19 cellular contexts compared by ENCODE assay signal in genomic region chr12:122516544-122517361, GRCh38. TPM values are rescaled to one million over a fixed set of nuclear protein-coding genes. Genes with fewer than 3 reads are reported as not detected.
DNase-seq lines count a peak whose midpoint lies in the region; ATAC-seq and TF ChIP-seq lines count a peak whose summit lies in the region.
"Had no signal": no experiment of that assay in that cellular context is flagged by ENCODE, and none has a peak within 500 bp of the region (broad histone marks: within the 10 kb centered on the region; RNA-seq: fewer than 3 reads in every experiment).

No MANE protein-coding gene starts in this region.

- H3K27ac ChIP-seq in SK-N-MC (0 out of 2 replicates have a peak overlapping the region, but pooled peaks have one; percentile 1), endodermal cell (ENCODE audit: low read depth, low read length) (no peak overlapping the region)
- H3K27ac ChIP-seq: body of pancreas, colonic mucosa, heart left ventricle, left ventricle myocardium inferior, RWPE1 had no signal

- peaks cover 98% of the 10 kb centered on the region for H3K36me3 ChIP-seq in SK-N-MC (ENCODE audit: insufficient read depth, low read length)
- H3K36me3 ChIP-seq in endodermal cell (ENCODE audit: control insufficient read depth, insufficient read depth, low read length), result peaks cover 98% of the 10 kb centered on the region
- H3K36me3 ChIP-seq in BE2C, result peaks cover 98% of the 10 kb centered on the region

- H3K36me3 Mint-ChIP-seq in natural killer cell treated with Interleukin-12 subunit alpha and Interleukin-12 subunit beta and Interleukin-15 and Interleukin-18, amount 100 ng/mL, for 72 hours, result peaks cover 59% of the 10 kb centered on the region
- H3K36me3 Mint-ChIP-seq in natural killer cell (peaks cover 42% of the 10 kb centered on the region), endodermal cell (ENCODE audit: low read depth) (peaks cover 92% of the 10 kb centered on the region)
- H3K36me3 Mint-ChIP-seq in stimulated activated memory B cell treated with anti-CD40 and anti-IgM and Interleukin-4, amounts not matched to agents 10 μg/mL and 1 μg/mL and 100 μg/mL, for 72 hours, result peaks cover 80% of the 10 kb centered on the region

- H3K27ac Mint-ChIP-seq in natural killer cell treated with Interleukin-12 subunit alpha and Interleukin-12 subunit beta and Interleukin-15 and Interleukin-18, amount 100 ng/mL, for 72 hours, result peak overlapping the region; percentile 45 to 61
- peak overlapping the region in 1 of 2 donors; percentile 62 for H3K27ac Mint-ChIP-seq in natural killer cell
- peak overlapping the region; percentile 62 for H3K27ac Mint-ChIP-seq in endodermal cell
- H3K27ac Mint-ChIP-seq in stimulated activated memory B cell treated with anti-CD40 and anti-IgM and Interleukin-4, amounts not matched to agents 10 μg/mL and 1 μg/mL and 100 μg/mL, for 72 hours, result peak overlapping the region; percentile 36

- TF ChIP-seq CTCF in natural killer cell (IDR thresholded peaks at IDR 0.05) (no peak), endodermal cell (conservative IDR thresholded peaks at IDR 0.05) (no peak), BE2C (IDR thresholded peaks at IDR 0.05; ENCODE audit: low read depth, low read length) (no peak)

- ATAC-seq in natural killer cell treated with Interleukin-12 subunit alpha and Interleukin-12 subunit beta and Interleukin-15 and Interleukin-18, amount 100 ng/mL, for 72 hours, result no peak
- no peak for ATAC-seq in natural killer cell
- no peak for ATAC-seq in stimulated activated memory B cell treated with anti-CD40 and anti-IgM and Interleukin-4, amounts not matched to agents 10 μg/mL and 1 μg/mL and 100 μg/mL, for 72 hours
- no peak for ATAC-seq in HG03520 (IDR thresholded peaks at IDR 0.05; ENCODE audit: unreplicated experiment)
- ATAC-seq: activated naive CD4-positive, alpha-beta T cell treated with anti-CD3 and anti-CD28 coated beads, Interleukin-2, amount 50 U/mL, for 72 hours; body of pancreas; heart left ventricle; mucosa of descending colon; SK-N-SH treated with all-trans-retinoic acid at 6 μM for 48 hours had no signal

- H3K4me3 ChIP-seq in SK-N-MC, result no peak overlapping the region
- no peak overlapping the region for H3K4me3 ChIP-seq in endodermal cell (ENCODE audit: low read length)
- no peak overlapping the region for H3K4me3 ChIP-seq in BE2C (ENCODE audit: low read depth, low read length)
- H3K4me3 ChIP-seq: body of pancreas, colonic mucosa, heart left ventricle, left ventricle myocardium inferior, mucosa of descending colon had no signal

- H3K27me3 ChIP-seq in endodermal cell (ENCODE audit: control insufficient read depth, insufficient read depth, low read length, poor library complexity, severe bottlenecking), result no peaks in the 10 kb centered on the region
- no peaks in the 10 kb centered on the region for H3K27me3 ChIP-seq in BE2C
- H3K27me3 ChIP-seq: body of pancreas, colonic mucosa, heart left ventricle had no signal

- 92 to 98% methylated on average over 9 to 13 of the region's 13 CpGs for WGBS in endodermal cell (ENCODE audit: insufficient coverage in 1 of 2, insufficient read length in 1 of 2), 2 experiments

- no peak for DNase-seq in natural killer cell treated with Interleukin-12 subunit alpha and Interleukin-12 subunit beta and Interleukin-15 and Interleukin-18, amount 100 ng/mL, for 72 hours (ENCODE audit: low spot score)
- DNase-seq in natural killer cell (no peak), SK-N-MC (ENCODE audit: low read depth, low spot score) (no peak), endodermal cell (no peak), BE2C (no peak)
- DNase-seq: activated CD4-positive, CD25-positive, alpha-beta regulatory T cell; body of pancreas; colonic mucosa; heart left ventricle; left ventricle myocardium inferior; mucosa of descending colon; NCI-H510A treated with DMSO at 0.1 percent for 48 hours; stimulated activated CD4-positive, alpha-beta T cell treated with anti-CD3 and anti-CD28 coated beads, Interleukin-4, amount 100 ng/mL, for 1 hour; T1000 had no signal

- no peaks in the 10 kb centered on the region for H3K27me3 Mint-ChIP-seq in natural killer cell treated with Interleukin-12 subunit alpha and Interleukin-12 subunit beta and Interleukin-15 and Interleukin-18, amount 100 ng/mL, for 72 hours
- H3K27me3 Mint-ChIP-seq in natural killer cell (ENCODE audit: low read depth in 2 of 2), result no peaks in the 10 kb centered on the region
- no peaks in the 10 kb centered on the region for H3K27me3 Mint-ChIP-seq in endodermal cell (ENCODE audit: insufficient read depth)
- H3K27me3 Mint-ChIP-seq in stimulated activated memory B cell treated with anti-CD40 and anti-IgM and Interleukin-4, amounts not matched to agents 10 μg/mL and 1 μg/mL and 100 μg/mL, for 72 hours, result no peaks in the 10 kb centered on the region

- intact Hi-C loops in natural killer cell (cut with micrococcal nuclease), result no loop called here

- no peak overlapping the region for H3K9ac ChIP-seq in SK-N-MC (ENCODE audit: insufficient read length)
- no peak overlapping the region for H3K9ac ChIP-seq in endodermal cell (ENCODE audit: extremely low read depth, low read length, poor library complexity, severe bottlenecking)

- H3K4me1 Mint-ChIP-seq in natural killer cell treated with Interleukin-12 subunit alpha and Interleukin-12 subunit beta and Interleukin-15 and Interleukin-18, amount 100 ng/mL, for 72 hours (ENCODE audit: low read depth in 2 of 2), result peaks cover 31 to 37% of the 10 kb centered on the region in 2 donors
- H3K4me1 Mint-ChIP-seq in natural killer cell (peaks cover 10 to 25% of the 10 kb centered on the region in 2 donors), endodermal cell (no peaks in the 10 kb centered on the region)
- H3K4me1 Mint-ChIP-seq in stimulated activated memory B cell treated with anti-CD40 and anti-IgM and Interleukin-4, amounts not matched to agents 10 μg/mL and 1 μg/mL and 100 μg/mL, for 72 hours, result peaks cover 18% of the 10 kb centered on the region

- no peaks in the 10 kb centered on the region for H3K9me3 Mint-ChIP-seq in natural killer cell treated with Interleukin-12 subunit alpha and Interleukin-12 subunit beta and Interleukin-15 and Interleukin-18, amount 100 ng/mL, for 72 hours
- H3K9me3 Mint-ChIP-seq in natural killer cell, result no peaks in the 10 kb centered on the region
- H3K9me3 Mint-ChIP-seq in endodermal cell, result no peaks in the 10 kb centered on the region
- H3K9me3 Mint-ChIP-seq in stimulated activated memory B cell treated with anti-CD40 and anti-IgM and Interleukin-4, amounts not matched to agents 10 μg/mL and 1 μg/mL and 100 μg/mL, for 72 hours, result no peaks in the 10 kb centered on the region
- H3K9me3 Mint-ChIP-seq: activated naive CD4-positive, alpha-beta T cell treated with anti-CD3 and anti-CD28 coated beads, Interleukin-2, amount 50 U/mL, for 72 hours had no signal

- H3K4me1 ChIP-seq in endodermal cell (ENCODE audit: control insufficient read depth, insufficient read depth, low read length) (no peaks in the 10 kb centered on the region), BE2C (no peaks in the 10 kb centered on the region)
- H3K4me1 ChIP-seq: colonic mucosa had no signal

- no peak overlapping the region for H3K4me3 Mint-ChIP-seq in natural killer cell treated with Interleukin-12 subunit alpha and Interleukin-12 subunit beta and Interleukin-15 and Interleukin-18, amount 100 ng/mL, for 72 hours
- H3K4me3 Mint-ChIP-seq in natural killer cell, result no peak overlapping the region
- H3K4me3 Mint-ChIP-seq in endodermal cell, result no peak overlapping the region
- H3K4me3 Mint-ChIP-seq in stimulated activated memory B cell treated with anti-CD40 and anti-IgM and Interleukin-4, amounts not matched to agents 10 μg/mL and 1 μg/mL and 100 μg/mL, for 72 hours, result no peak overlapping the region

- H3K9me3 ChIP-seq in SK-N-MC (ENCODE audit: low read depth, low read length) (no peaks in the 10 kb centered on the region), endodermal cell (ENCODE audit: control insufficient read depth, low read length) (no peaks in the 10 kb centered on the region), BE2C (no peaks in the 10 kb centered on the region)
- H3K9me3 ChIP-seq: body of pancreas, colonic mucosa, heart left ventricle, left ventricle myocardium inferior, mucosa of descending colon had no signal

RNA-seq across cellular contexts. Expression of gene RSRC2, which starts 10.0 kb away (rescaled TPM):
- 100 to 1,000 TPM in 1 of 2 donors, 10 to 100 TPM in 1; 93.7 to 111 TPM for total RNA-seq in natural killer cell treated with Interleukin-12 subunit alpha and Interleukin-12 subunit beta and Interleukin-15 and Interleukin-18, amount 100 ng/mL, for 72 hours
- 100 to 1,000 TPM; 252 to 310 (median 266) TPM for total RNA-seq in natural killer cell
- 100 to 1,000 TPM in 1 of 2 donors, 10 to 100 TPM in 1; 88.1 to 111 TPM for total RNA-seq in endodermal cell
- 105 TPM for polyA plus RNA-seq in endodermal cell (2013, experiment 1 of 2)
- polyA plus RNA-seq in endodermal cell (2013, experiment 2 of 2), result 99.7 TPM
- polyA plus RNA-seq in BE2C (2012; ENCODE audit: insufficient read depth, insufficient read length, low read depth), result 173 TPM

RNA-seq across cellular contexts. Expression of gene KNTC1, which starts 10.3 kb away (rescaled TPM):
- 100 to 1,000 TPM in 1 of 2 donors, 10 to 100 TPM in 1; 65.1 to 187 TPM for total RNA-seq in natural killer cell treated with Interleukin-12 subunit alpha and Interleukin-12 subunit beta and Interleukin-15 and Interleukin-18, amount 100 ng/mL, for 72 hours
- total RNA-seq in natural killer cell (10 to 100 TPM; 31.3 to 33.8 (median 33.2) TPM), endodermal cell (100 to 1,000 TPM in 1 of 2 donors, 10 to 100 TPM in 1; 86.7 to 115 TPM)
- 91.5 TPM for polyA plus RNA-seq in endodermal cell (2013, experiment 1 of 2)
- 92.4 TPM for polyA plus RNA-seq in endodermal cell (2013, experiment 2 of 2)
- polyA plus RNA-seq in BE2C (2012; ENCODE audit: insufficient read depth, insufficient read length, low read depth), result 6.6 TPM

RNA-seq across cellular contexts. Expression of gene ZCCHC8, which starts 16.0 kb away (rescaled TPM):
- total RNA-seq in natural killer cell treated with Interleukin-12 subunit alpha and Interleukin-12 subunit beta and Interleukin-15 and Interleukin-18, amount 100 ng/mL, for 72 hours, result 10 to 100 TPM; 37.0 to 42.7 TPM
- total RNA-seq in natural killer cell (10 to 100 TPM; 57.7 to 71.6 (median 66.6) TPM), endodermal cell (10 to 100 TPM; 26.2 to 26.3 TPM)
- polyA plus RNA-seq in endodermal cell (2013, experiment 1 of 2), result 29.1 TPM
- 27.7 TPM for polyA plus RNA-seq in endodermal cell (2013, experiment 2 of 2)
- 16.4 TPM for polyA plus RNA-seq in BE2C (2012; ENCODE audit: insufficient read depth, insufficient read length, low read depth)
